Comparison of ENCODE assay signal across 11 cellular contexts in the genomic region with DNA sequence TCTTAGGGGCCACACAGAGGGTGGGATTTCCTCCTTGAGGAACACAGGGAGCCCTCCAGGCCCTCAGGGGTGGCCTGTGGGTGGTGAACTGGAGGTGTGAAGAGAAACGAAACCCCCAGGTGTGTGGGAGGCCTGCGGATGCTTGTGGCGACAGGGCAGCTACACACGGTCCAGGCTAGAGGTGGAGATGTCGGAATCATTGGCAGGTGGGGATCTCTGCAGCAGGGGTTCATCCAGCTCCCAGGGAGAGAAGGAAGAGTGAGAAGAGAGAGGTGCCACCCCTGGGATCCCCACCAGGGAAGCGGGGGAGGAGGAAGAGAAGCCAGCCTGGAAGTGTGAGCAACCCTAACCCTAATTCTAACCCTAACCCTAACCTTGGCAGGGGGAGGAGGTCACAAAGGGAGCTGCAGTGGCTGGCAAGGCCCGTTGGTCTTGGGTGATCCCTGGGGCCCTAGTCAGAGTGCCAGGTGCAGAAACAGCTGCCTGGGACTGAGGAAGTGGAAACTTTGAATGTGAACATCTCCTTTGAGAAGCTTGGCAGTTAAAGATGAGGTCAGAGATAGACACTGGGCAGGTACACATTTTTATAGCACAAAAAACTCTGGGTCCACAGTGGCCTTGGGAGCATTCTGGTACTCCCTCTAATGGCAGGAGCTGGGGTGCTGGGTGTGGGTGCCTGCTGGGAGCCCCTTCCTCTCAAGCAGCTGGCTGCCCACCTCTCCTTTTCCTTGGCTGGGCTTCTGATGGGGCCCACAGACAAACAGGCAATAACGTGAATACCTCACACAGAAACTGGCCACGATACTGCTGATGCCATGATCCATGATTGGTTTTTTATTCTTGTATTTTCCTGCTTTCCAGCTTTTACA. TPM values are rescaled to one million over a fixed set of nuclear protein-coding genes. Genes with fewer than 3 reads are reported as not detected.
DNase-seq lines count a peak whose midpoint lies in the region; ATAC-seq and TF ChIP-seq lines count a peak whose summit lies in the region.
"Had no signal": no experiment of that assay in that cellular context is flagged by ENCODE, and none has a peak within 500 bp of the region (broad histone marks: within the 10 kb centered on the region; RNA-seq: fewer than 3 reads in every experiment).

No MANE protein-coding gene starts in this region.

- H3K79me1 ChIP-seq in mesenchymal stem cell (replicated peaks; ENCODE audit: low read length, poor library complexity, severe bottlenecking), result no peaks in the 10 kb centered on the region

- peak; percentile 91 for DNase-seq in MV-4-11 (lab: John Stamatoyannopoulos, UW)
- DNase-seq in mesenchymal stem cell, result no peak
- DNase-seq in BE2C, result no peak
- no peak for DNase-seq in osteoblast (ENCODE audit: insufficient read length, low spot score, missing footprints)
- DNase-seq in effector CD8-positive, alpha-beta T cell (lab: John Stamatoyannopoulos, UW), result no peak
- DNase-seq: dermis blood vessel endothelial cell, NCI-H1048, upper lobe of right lung had no signal

- TF ChIP-seq CTCF in BE2C (IDR thresholded peaks at IDR 0.05; ENCODE audit: low read depth, low read length) (no peak), osteoblast (IDR thresholded peaks at IDR 0.05; ENCODE audit: extremely low read depth, low read depth, low read length) (no peak)

- no peak overlapping the region for H3K4ac ChIP-seq in mesenchymal stem cell (ENCODE audit: low read depth in 1 of 2, low read length in 2 of 2)

- no peak overlapping the region for H4K91ac ChIP-seq in mesenchymal stem cell (ENCODE audit: low read length)

- H3K18ac ChIP-seq in mesenchymal stem cell (ENCODE audit: low read depth in 1 of 2, low read length in 2 of 2), result no peak overlapping the region

- no peak overlapping the region for H2BK5ac ChIP-seq in mesenchymal stem cell (ENCODE audit: low read depth, low read length, poor library complexity, severe bottlenecking)

- peak overlapping the region; percentile 33 for H2AK5ac ChIP-seq in mesenchymal stem cell (ENCODE audit: low read length, severe bottlenecking)

- no peak overlapping the region for H3K9ac ChIP-seq in mesenchymal stem cell (ENCODE audit: low read length)

- no peak overlapping the region for H3K23ac ChIP-seq in mesenchymal stem cell (ENCODE audit: low read length in 2 of 2)

- H2BK12ac ChIP-seq in mesenchymal stem cell (ENCODE audit: low read length in 2 of 2), result no peak overlapping the region

- 82% methylated on average over 8 of the region's 9 CpGs for WGBS in mesenchymal stem cell

- H2AFZ ChIP-seq in mesenchymal stem cell (ENCODE audit: low read depth, low read length), result no peak overlapping the region
- H2AFZ ChIP-seq in osteoblast (ENCODE audit: low read length), result no peak overlapping the region

- H3K14ac ChIP-seq in mesenchymal stem cell (ENCODE audit: low read length in 2 of 2), result no peak overlapping the region

- no peaks in the 10 kb centered on the region for H3K36me3 ChIP-seq in mesenchymal stem cell (ENCODE audit: control insufficient read depth in 1 of 2, insufficient read depth in 2 of 2, low read depth in 1 of 2, low read length in 2 of 2)
- H3K36me3 ChIP-seq in BE2C, result no peaks in the 10 kb centered on the region
- H3K36me3 ChIP-seq in osteoblast (ENCODE audit: insufficient read depth, low read length), result no peaks in the 10 kb centered on the region
- H3K36me3 ChIP-seq: upper lobe of right lung had no signal

- H3K4me3 ChIP-seq in mesenchymal stem cell (ENCODE audit: insufficient read depth in 1 of 2, low read depth in 1 of 2, low read length in 2 of 2) (no peak overlapping the region), BE2C (ENCODE audit: low read depth, low read length) (no peak overlapping the region), osteoblast (ENCODE audit: insufficient read depth, low read length) (no peak overlapping the region)
- H3K4me3 ChIP-seq: upper lobe of right lung had no signal

- H3K27ac ChIP-seq in mesenchymal stem cell (ENCODE audit: low read length, poor library complexity, severe bottlenecking) (no peak overlapping the region), osteoblast (ENCODE audit: low read depth, low read length) (no peak overlapping the region)
- H3K27ac ChIP-seq: upper lobe of right lung had no signal

- no peaks in the 10 kb centered on the region for H3K27me3 ChIP-seq in mesenchymal stem cell (ENCODE audit: control insufficient read depth in 1 of 2, insufficient read depth in 1 of 2, low read length in 2 of 2)
- no peaks in the 10 kb centered on the region for H3K27me3 ChIP-seq in BE2C
- no peaks in the 10 kb centered on the region for H3K27me3 ChIP-seq in osteoblast (ENCODE audit: insufficient read depth, low read length)
- H3K27me3 ChIP-seq: upper lobe of right lung had no signal

- no peaks in the 10 kb centered on the region for H3K79me2 ChIP-seq in osteoblast (ENCODE audit: insufficient read depth, low read length)

- H3K4me1 ChIP-seq in mesenchymal stem cell (ENCODE audit: control insufficient read depth, insufficient read depth, low read depth, low read length) (peaks cover 21% of the 10 kb centered on the region), BE2C (peaks cover 6% of the 10 kb centered on the region), osteoblast (ENCODE audit: insufficient read depth, low read length) (peaks cover 24% of the 10 kb centered on the region)
- H3K4me1 ChIP-seq: upper lobe of right lung had no signal

- no peaks in the 10 kb centered on the region for H3K9me3 ChIP-seq in mesenchymal stem cell (ENCODE audit: control insufficient read depth, low read length)
- no peaks in the 10 kb centered on the region for H3K9me3 ChIP-seq in BE2C
- no peaks in the 10 kb centered on the region for H3K9me3 ChIP-seq in osteoblast (ENCODE audit: low read depth, low read length)
- H3K9me3 ChIP-seq: upper lobe of right lung had no signal

- no peak overlapping the region for H4K8ac ChIP-seq in mesenchymal stem cell (ENCODE audit: low read length)

- peak; percentile 61 for ATAC-seq in GM19043 (IDR thresholded peaks at IDR 0.05; ENCODE audit: low read depth, unreplicated experiment)
- ATAC-seq in HG02610 (IDR thresholded peaks at IDR 0.05; ENCODE audit: unreplicated experiment), result peak; percentile 56
- no peak for ATAC-seq in GM19467 (IDR thresholded peaks at IDR 0.05; ENCODE audit: unreplicated experiment)

- no peaks in the 10 kb centered on the region for H4K20me1 ChIP-seq in osteoblast (ENCODE audit: insufficient read depth, low read length)

- H2BK15ac ChIP-seq in mesenchymal stem cell (ENCODE audit: low read depth, poor library complexity, severe bottlenecking), result no peak overlapping the region

- H3K4me2 ChIP-seq in mesenchymal stem cell (ENCODE audit: low read length, poor library complexity, severe bottlenecking) (no peak overlapping the region), osteoblast (ENCODE audit: insufficient read depth, low read length) (no peak overlapping the region)

- no peak overlapping the region for H2BK120ac ChIP-seq in mesenchymal stem cell (ENCODE audit: low read depth, low read length)

RNA-seq across cellular contexts. Expression of gene AEBP1, which starts 6.8 kb away (rescaled TPM):
- polyA plus RNA-seq in mesenchymal stem cell (2013, experiment 1 of 2), result 95.5 TPM
- 88.2 TPM for polyA plus RNA-seq in mesenchymal stem cell (2013, experiment 2 of 2)
- polyA plus RNA-seq in BE2C (2012; ENCODE audit: insufficient read depth, insufficient read length, low read depth), result 21.3 TPM
- 219 and 267 TPM in 2 replicates for total RNA-seq in osteoblast

RNA-seq across cellular contexts. Expression of gene POLM, which starts 15.0 kb away (rescaled TPM):
- 6.5 TPM for polyA plus RNA-seq in mesenchymal stem cell (2013, experiment 1 of 2)
- polyA plus RNA-seq in mesenchymal stem cell (2013, experiment 2 of 2), result 5.7 TPM
- polyA plus RNA-seq in BE2C (2012; ENCODE audit: insufficient read depth, insufficient read length, low read depth), result 21.3 TPM
- total RNA-seq in osteoblast, result 35.9 and 40.9 TPM in 2 replicates

RNA-seq across cellular contexts. Expression of gene POLD2, which starts 26.1 kb away (rescaled TPM):
- polyA plus RNA-seq in mesenchymal stem cell (2013, experiment 1 of 2), result 59.3 TPM
- 56.2 TPM for polyA plus RNA-seq in mesenchymal stem cell (2013, experiment 2 of 2)
- 398 TPM for polyA plus RNA-seq in BE2C (2012; ENCODE audit: insufficient read depth, insufficient read length, low read depth)
- 69.2 and 80.3 TPM in 2 replicates for total RNA-seq in osteoblast

RNA-seq across cellular contexts. Expression of gene PGAM2, which starts 31.9 kb away (rescaled TPM):
- not detected for polyA plus RNA-seq in mesenchymal stem cell (2013, experiment 1 of 2)
- not detected for polyA plus RNA-seq in mesenchymal stem cell (2013, experiment 2 of 2)
- polyA plus RNA-seq in BE2C (2012; ENCODE audit: insufficient read depth, insufficient read length, low read depth), result 207 TPM
- total RNA-seq in osteoblast, result 0.29 and 0.36 TPM in 2 replicates

RNA-seq across cellular contexts. Expression of gene MYL7, which starts 43.8 kb away (rescaled TPM):
- not detected for polyA plus RNA-seq in mesenchymal stem cell (2013, experiment 1 of 2)
- polyA plus RNA-seq in mesenchymal stem cell (2013, experiment 2 of 2), result not detected
- not detected for polyA plus RNA-seq in BE2C (2012; ENCODE audit: insufficient read depth, insufficient read length, low read depth)
- total RNA-seq in osteoblast, result not detected in 2 replicates
- total RNA-seq: dermis blood vessel endothelial cell had no signal
